ENCODE assay signal across 1 cellular context in the genomic region with DNA sequence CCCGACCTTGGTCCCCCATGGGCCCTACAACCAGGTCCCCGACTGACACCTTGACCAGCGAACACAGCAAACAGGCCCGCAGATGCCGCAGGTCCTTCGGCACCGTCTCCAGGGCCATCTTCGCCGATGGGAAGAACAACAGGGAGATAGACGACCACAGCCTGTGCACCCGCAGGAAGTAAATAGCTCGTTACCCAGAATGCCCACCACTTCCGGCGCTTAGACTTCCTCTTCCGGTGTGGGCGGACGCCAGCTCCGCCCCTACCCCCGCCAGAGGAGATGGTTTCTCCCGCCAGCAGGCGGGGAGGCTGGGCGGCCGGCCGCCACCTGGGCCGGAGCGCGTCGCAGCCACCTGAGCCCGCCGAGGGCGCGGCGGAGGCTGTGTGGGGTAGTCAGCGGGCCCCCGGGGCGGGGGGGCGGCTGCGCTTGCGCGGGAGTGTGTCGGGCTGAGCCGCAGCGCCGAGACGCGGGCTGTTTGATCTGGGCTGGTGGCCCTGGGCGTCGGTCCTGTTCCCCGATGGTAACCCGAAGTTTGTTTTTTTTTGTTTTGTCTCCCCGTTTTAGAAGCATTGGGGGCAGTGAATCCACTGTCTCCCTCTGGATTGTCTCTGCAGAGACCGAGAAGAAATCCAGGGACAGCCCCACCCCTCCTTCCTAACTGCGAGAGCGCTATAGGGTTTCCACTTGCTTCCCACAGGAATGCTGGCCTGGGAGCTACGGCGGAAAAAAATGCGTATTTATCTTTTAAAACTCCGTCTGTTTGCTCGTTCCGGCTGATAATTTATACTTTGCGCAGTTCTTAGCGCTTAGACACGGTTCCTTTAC.
TF ChIP-seq lines count a peak whose summit lies in the region.

A gene (minus strand): TSS at position 184 of the 825 bp plus-strand sequence. CDS start 66 bp downstream, at position 118.

TF ChIP-seq in K562, 482 proteins besides CTCF, POLR2A, EP300 and RAD21 (continued from another document and continues in another):
- TF ChIP-seq, protein P1, sequence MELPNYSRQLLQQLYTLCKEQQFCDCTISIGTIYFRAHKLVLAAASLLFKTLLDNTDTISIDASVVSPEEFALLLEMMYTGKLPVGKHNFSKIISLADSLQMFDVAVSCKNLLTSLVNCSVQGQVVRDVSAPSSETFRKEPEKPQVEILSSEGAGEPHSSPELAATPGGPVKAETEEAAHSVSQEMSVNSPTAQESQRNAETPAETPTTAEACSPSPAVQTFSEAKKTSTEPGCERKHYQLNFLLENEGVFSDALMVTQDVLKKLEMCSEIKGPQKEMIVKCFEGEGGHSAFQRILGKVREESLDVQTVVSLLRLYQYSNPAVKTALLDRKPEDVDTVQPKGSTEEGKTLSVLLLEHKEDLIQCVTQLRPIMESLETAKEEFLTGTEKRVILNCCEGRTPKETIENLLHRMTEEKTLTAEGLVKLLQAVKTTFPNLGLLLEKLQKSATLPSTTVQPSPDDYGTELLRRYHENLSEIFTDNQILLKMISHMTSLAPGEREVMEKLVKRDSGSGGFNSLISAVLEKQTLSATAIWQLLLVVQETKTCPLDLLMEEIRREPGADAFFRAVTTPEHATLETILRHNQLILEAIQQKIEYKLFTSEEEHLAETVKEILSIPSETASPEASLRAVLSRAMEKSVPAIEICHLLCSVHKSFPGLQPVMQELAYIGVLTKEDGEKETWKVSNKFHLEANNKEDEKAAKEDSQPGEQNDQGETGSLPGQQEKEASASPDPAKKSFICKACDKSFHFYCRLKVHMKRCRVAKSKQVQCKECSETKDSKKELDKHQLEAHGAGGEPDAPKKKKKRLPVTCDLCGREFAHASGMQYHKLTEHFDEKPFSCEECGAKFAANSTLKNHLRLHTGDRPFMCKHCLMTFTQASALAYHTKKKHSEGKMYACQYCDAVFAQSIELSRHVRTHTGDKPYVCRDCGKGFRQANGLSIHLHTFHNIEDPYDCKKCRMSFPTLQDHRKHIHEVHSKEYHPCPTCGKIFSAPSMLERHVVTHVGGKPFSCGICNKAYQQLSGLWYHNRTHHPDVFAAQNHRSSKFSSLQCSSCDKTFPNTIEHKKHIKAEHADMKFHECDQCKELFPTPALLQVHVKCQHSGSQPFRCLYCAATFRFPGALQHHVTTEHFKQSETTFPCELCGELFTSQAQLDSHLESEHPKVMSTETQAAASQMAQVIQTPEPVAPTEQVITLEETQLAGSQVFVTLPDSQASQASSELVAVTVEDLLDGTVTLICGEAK (IDR thresholded peaks at IDR 0.05) = peak; percentile 98
- TF ChIP-seq, protein P1 (CRISPR knock-in tag; IDR thresholded peaks at IDR 0.05) = no peak
- TF ChIP-seq DPF2 (IDR thresholded peaks at IDR 0.05) = peak; percentile 33; the same call in 1 of the 2 replicates
- TF ChIP-seq SRSF7 (optimal IDR thresholded peaks at IDR 0.05; ENCODE audit: low read depth, low read length) = no peak
- peak; percentile 91 for TF ChIP-seq SUPT5H (IDR thresholded peaks at IDR 0.05)
- no peak for TF ChIP-seq SRSF1 (IDR thresholded peaks at IDR 0.05; ENCODE audit: low read depth, low read length)
- no peak for TF ChIP-seq ILK (tag; IDR thresholded peaks at IDR 0.05; ENCODE audit: borderline replicate concordance, low read depth)
- no peak for TF ChIP-seq CBX5 (IDR thresholded peaks at IDR 0.05; ENCODE audit: borderline replicate concordance, low read depth)
- TF ChIP-seq NCOA2 (IDR thresholded peaks at IDR 0.05; ENCODE audit: partially characterized antibody in 2 of 2) = no peak
- TF ChIP-seq, protein P2, sequence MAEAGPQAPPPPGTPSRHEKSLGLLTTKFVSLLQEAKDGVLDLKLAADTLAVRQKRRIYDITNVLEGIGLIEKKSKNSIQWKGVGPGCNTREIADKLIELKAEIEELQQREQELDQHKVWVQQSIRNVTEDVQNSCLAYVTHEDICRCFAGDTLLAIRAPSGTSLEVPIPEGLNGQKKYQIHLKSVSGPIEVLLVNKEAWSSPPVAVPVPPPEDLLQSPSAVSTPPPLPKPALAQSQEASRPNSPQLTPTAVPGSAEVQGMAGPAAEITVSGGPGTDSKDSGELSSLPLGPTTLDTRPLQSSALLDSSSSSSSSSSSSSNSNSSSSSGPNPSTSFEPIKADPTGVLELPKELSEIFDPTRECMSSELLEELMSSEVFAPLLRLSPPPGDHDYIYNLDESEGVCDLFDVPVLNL (CRISPR knock-in tag; IDR thresholded peaks at IDR 0.05; ENCODE audit: low read depth) = peak; percentile 41; the same call in 1 of the 2 replicates
- TF ChIP-seq HCFC1 (IDR thresholded peaks at IDR 0.05; ENCODE audit: low read depth, low read length) = peak; percentile 82
- TF ChIP-seq ARID2 (IDR thresholded peaks at IDR 0.05) = no peak
- no peak for TF ChIP-seq MTA2 (IDR thresholded peaks at IDR 0.05; ENCODE audit: low read depth)
- TF ChIP-seq, protein P3, sequence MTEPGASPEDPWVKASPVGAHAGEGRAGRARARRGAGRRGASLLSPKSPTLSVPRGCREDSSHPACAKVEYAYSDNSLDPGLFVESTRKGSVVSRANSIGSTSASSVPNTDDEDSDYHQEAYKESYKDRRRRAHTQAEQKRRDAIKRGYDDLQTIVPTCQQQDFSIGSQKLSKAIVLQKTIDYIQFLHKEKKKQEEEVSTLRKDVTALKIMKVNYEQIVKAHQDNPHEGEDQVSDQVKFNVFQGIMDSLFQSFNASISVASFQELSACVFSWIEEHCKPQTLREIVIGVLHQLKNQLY (CRISPR knock-in tag; conservative IDR thresholded peaks at IDR 0.05) = no peak
- TF ChIP-seq, protein P4, sequence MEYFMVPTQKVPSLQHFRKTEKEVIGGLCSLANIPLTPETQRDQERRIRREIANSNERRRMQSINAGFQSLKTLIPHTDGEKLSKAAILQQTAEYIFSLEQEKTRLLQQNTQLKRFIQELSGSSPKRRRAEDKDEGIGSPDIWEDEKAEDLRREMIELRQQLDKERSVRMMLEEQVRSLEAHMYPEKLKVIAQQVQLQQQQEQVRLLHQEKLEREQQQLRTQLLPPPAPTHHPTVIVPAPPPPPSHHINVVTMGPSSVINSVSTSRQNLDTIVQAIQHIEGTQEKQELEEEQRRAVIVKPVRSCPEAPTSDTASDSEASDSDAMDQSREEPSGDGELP (CRISPR knock-in tag; IDR thresholded peaks at IDR 0.05; ENCODE audit: borderline replicate concordance) = peak; percentile 83; the same call in 1 of the 2 replicates
- TF ChIP-seq, protein P5, sequence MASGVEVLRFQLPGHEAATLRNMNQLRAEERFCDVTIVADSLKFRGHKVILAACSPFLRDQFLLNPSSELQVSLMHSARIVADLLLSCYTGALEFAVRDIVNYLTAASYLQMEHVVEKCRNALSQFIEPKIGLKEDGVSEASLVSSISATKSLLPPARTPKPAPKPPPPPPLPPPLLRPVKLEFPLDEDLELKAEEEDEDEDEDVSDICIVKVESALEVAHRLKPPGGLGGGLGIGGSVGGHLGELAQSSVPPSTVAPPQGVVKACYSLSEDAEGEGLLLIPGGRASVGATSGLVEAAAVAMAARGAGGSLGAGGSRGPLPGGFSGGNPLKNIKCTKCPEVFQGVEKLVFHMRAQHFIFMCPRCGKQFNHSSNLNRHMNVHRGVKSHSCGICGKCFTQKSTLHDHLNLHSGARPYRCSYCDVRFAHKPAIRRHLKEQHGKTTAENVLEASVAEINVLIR (CRISPR knock-in tag; IDR thresholded peaks at IDR 0.05) = no peak
- TF ChIP-seq RFX5 (IDR thresholded peaks at IDR 0.05; ENCODE audit: low read depth, low read length) = no peak
- TF ChIP-seq BACH1 (tag; IDR thresholded peaks at IDR 0.05) = no peak
- TF ChIP-seq SMAD3 (CRISPR knock-in tag; conservative IDR thresholded peaks at IDR 0.05) = no peak
- TF ChIP-seq CAMTA2 (CRISPR knock-in tag; conservative IDR thresholded peaks at IDR 0.05) = no peak
- TF ChIP-seq ZNF282 (CRISPR knock-in tag; IDR thresholded peaks at IDR 0.05) = no peak
- no peak for TF ChIP-seq DDX20 (tag; IDR thresholded peaks at IDR 0.05; ENCODE audit: low read depth)
- TF ChIP-seq, protein P6, sequence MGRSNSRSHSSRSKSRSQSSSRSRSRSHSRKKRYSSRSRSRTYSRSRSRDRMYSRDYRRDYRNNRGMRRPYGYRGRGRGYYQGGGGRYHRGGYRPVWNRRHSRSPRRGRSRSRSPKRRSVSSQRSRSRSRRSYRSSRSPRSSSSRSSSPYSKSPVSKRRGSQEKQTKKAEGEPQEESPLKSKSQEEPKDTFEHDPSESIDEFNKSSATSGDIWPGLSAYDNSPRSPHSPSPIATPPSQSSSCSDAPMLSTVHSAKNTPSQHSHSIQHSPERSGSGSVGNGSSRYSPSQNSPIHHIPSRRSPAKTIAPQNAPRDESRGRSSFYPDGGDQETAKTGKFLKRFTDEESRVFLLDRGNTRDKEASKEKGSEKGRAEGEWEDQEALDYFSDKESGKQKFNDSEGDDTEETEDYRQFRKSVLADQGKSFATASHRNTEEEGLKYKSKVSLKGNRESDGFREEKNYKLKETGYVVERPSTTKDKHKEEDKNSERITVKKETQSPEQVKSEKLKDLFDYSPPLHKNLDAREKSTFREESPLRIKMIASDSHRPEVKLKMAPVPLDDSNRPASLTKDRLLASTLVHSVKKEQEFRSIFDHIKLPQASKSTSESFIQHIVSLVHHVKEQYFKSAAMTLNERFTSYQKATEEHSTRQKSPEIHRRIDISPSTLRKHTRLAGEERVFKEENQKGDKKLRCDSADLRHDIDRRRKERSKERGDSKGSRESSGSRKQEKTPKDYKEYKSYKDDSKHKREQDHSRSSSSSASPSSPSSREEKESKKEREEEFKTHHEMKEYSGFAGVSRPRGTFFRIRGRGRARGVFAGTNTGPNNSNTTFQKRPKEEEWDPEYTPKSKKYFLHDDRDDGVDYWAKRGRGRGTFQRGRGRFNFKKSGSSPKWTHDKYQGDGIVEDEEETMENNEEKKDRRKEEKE (IDR thresholded peaks at IDR 0.05; ENCODE audit: borderline replicate concordance in 1 of 2, control insufficient read depth in 1 of 2, low read depth in 2 of 2, low read length in 1 of 2) = 0 out of 4 replicates have a peak, but pooled peaks of 1 of the 2 experiments have one; percentile 54
- TF ChIP-seq, protein P7, sequence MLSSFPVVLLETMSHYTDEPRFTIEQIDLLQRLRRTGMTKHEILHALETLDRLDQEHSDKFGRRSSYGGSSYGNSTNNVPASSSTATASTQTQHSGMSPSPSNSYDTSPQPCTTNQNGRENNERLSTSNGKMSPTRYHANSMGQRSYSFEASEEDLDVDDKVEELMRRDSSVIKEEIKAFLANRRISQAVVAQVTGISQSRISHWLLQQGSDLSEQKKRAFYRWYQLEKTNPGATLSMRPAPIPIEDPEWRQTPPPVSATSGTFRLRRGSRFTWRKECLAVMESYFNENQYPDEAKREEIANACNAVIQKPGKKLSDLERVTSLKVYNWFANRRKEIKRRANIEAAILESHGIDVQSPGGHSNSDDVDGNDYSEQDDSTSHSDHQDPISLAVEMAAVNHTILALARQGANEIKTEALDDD (IDR thresholded peaks at IDR 0.05) = no peak
- TF ChIP-seq, protein P8, sequence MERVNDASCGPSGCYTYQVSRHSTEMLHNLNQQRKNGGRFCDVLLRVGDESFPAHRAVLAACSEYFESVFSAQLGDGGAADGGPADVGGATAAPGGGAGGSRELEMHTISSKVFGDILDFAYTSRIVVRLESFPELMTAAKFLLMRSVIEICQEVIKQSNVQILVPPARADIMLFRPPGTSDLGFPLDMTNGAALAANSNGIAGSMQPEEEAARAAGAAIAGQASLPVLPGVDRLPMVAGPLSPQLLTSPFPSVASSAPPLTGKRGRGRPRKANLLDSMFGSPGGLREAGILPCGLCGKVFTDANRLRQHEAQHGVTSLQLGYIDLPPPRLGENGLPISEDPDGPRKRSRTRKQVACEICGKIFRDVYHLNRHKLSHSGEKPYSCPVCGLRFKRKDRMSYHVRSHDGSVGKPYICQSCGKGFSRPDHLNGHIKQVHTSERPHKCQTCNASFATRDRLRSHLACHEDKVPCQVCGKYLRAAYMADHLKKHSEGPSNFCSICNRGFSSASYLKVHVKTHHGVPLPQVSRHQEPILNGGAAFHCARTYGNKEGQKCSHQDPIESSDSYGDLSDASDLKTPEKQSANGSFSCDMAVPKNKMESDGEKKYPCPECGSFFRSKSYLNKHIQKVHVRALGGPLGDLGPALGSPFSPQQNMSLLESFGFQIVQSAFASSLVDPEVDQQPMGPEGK (CRISPR knock-in tag; IDR thresholded peaks at IDR 0.05; ENCODE audit: borderline replicate concordance) = no peak
- TF ChIP-seq, protein P9, sequence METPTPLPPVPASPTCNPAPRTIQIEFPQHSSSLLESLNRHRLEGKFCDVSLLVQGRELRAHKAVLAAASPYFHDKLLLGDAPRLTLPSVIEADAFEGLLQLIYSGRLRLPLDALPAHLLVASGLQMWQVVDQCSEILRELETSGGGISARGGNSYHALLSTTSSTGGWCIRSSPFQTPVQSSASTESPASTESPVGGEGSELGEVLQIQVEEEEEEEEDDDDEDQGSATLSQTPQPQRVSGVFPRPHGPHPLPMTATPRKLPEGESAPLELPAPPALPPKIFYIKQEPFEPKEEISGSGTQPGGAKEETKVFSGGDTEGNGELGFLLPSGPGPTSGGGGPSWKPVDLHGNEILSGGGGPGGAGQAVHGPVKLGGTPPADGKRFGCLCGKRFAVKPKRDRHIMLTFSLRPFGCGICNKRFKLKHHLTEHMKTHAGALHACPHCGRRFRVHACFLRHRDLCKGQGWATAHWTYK (CRISPR knock-in tag; IDR thresholded peaks at IDR 0.05) = no peak
- TF ChIP-seq HDAC8 (tag; IDR thresholded peaks at IDR 0.05) = no peak
- 0 out of 2 replicates have a peak, but pooled peaks have one; percentile 13 for TF ChIP-seq DMBX1 (CRISPR knock-in tag; IDR thresholded peaks at IDR 0.05; ENCODE audit: borderline replicate concordance)
- TF ChIP-seq ZFP30 (CRISPR knock-in tag; IDR thresholded peaks at IDR 0.05; ENCODE audit: borderline replicate concordance) = no peak
- no peak for TF ChIP-seq SNRNP70 (optimal IDR thresholded peaks at IDR 0.05; ENCODE audit: low read depth, low read length)
- no peak for TF ChIP-seq SLC30A9 (CRISPR knock-in tag; IDR thresholded peaks at IDR 0.05)
- no peak for TF ChIP-seq ZNF707 (CRISPR knock-in tag; conservative IDR thresholded peaks at IDR 0.05)
- no peak for TF ChIP-seq MTF1 (CRISPR knock-in tag; IDR thresholded peaks at IDR 0.05; ENCODE audit: borderline replicate concordance)
